In the genomic region with DNA sequence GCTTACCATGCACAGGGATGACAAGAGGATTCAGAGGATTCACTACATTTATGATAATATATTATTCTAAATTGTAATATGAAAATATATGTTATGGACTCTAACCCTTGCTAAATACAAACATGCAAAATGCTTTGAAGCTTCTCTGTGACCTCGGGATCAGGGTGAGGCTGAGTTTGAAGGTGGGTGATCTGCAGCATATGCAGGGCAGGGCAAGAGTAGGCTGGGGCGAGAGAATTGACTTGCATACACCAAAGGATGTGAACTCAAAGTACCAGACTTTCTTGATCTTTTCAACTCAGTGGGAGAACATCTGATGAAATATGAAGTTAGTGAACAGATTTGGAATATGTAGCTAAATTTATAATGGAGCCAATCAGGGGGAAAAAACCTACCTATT, we compare ENCODE assay signal across 7 cellular contexts. TPM values are rescaled to one million over a fixed set of nuclear protein-coding genes. Genes with fewer than 3 reads are reported as not detected.
"Had no signal": no experiment of that assay in that cellular context is flagged by ENCODE, and none has a peak within 500 bp of the region (broad histone marks: within the 10 kb centered on the region; RNA-seq: fewer than 3 reads in every experiment).

No MANE protein-coding gene starts in this region.

- H3K4me1 Mint-ChIP-seq: IgD-negative memory B cell had no signal

- H3K27ac Mint-ChIP-seq: HFFc6, IgD-negative memory B cell had no signal

- DNase-seq: GM23248, GOT3, H7, HFFc6 had no signal

- ATAC-seq: HCT116, HepG2 had no signal

- H3K36me3 Mint-ChIP-seq: IgD-negative memory B cell had no signal

- H3K4me3 Mint-ChIP-seq: HFFc6, IgD-negative memory B cell had no signal

- H3K27me3 Mint-ChIP-seq: IgD-negative memory B cell had no signal

RNA-seq across cellular contexts. Expression of gene GPR158, which starts 57.0 kb away (rescaled TPM):
- total RNA-seq: GM23248, HepG2, HFFc6 had no signal
- polyA plus RNA-seq: GM23248, HepG2, IgD-negative memory B cell had no signal
